Comparison of ENCODE assay signal across 2 cellular contexts in the genomic region with DNA sequence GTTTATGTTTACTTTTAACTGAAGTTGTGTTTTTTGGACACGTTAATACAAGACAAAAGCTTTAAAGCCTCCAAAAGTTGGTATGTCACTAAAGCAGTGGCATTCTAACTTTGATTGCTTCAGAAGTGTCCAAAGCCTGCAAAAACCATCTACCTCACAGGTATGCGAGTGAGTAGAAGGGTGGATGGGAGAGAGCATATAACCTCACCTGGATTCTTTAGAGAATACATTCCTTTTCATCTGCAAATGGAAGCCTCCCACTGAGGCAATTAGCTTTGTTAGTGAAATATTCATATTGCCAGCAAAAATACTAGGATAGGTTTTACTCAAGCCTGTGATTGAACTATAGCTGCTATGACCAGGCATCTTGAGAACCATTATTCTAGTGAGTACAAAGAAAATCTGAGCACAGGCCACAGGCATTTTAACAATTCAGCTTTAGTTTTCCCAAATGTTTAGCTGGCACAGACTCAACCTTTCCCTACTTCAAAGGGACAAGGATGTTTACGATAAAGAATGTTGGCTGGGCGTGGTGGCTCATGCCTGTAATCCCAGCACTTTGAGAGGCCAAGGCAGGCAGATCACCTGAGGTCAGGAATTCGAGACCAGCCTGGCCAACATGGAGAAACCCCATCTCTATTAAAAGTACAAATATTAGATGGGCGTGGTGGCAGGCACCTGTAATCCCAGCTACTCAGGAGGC.
TF ChIP-seq lines count a peak whose summit lies in the region.

No MANE protein-coding gene starts in this region.

TF ChIP-seq in A549, 52 proteins besides CTCF, POLR2A, EP300 and RAD21 (continued from another document):
- TF ChIP-seq, protein P1, sequence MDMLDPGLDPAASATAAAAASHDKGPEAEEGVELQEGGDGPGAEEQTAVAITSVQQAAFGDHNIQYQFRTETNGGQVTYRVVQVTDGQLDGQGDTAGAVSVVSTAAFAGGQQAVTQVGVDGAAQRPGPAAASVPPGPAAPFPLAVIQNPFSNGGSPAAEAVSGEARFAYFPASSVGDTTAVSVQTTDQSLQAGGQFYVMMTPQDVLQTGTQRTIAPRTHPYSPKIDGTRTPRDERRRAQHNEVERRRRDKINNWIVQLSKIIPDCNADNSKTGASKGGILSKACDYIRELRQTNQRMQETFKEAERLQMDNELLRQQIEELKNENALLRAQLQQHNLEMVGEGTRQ (IDR thresholded peaks at IDR 0.05): no peak
- TF ChIP-seq ESRRA (IDR thresholded peaks at IDR 0.05; ENCODE audit: borderline replicate concordance, low read length) (no peak), ZFP36 (IDR thresholded peaks at IDR 0.05; ENCODE audit: borderline replicate concordance, partially characterized antibody) (no peak), JUN (IDR thresholded peaks at IDR 0.05) (peak in 1 of 2 experiments; percentile 46; a peak in 1 of 5 replicates), JUNB (IDR thresholded peaks at IDR 0.05) (no peak), GATA3 (IDR thresholded peaks at IDR 0.05; ENCODE audit: borderline replicate concordance) (peak; percentile 66), ZNF302 (CRISPR knock-in tag; IDR thresholded peaks at IDR 0.05) (no peak), BHLHE40 (IDR thresholded peaks at IDR 0.05; ENCODE audit: low read depth, low read length) (no peak)
- TF ChIP-seq, protein P2, sequence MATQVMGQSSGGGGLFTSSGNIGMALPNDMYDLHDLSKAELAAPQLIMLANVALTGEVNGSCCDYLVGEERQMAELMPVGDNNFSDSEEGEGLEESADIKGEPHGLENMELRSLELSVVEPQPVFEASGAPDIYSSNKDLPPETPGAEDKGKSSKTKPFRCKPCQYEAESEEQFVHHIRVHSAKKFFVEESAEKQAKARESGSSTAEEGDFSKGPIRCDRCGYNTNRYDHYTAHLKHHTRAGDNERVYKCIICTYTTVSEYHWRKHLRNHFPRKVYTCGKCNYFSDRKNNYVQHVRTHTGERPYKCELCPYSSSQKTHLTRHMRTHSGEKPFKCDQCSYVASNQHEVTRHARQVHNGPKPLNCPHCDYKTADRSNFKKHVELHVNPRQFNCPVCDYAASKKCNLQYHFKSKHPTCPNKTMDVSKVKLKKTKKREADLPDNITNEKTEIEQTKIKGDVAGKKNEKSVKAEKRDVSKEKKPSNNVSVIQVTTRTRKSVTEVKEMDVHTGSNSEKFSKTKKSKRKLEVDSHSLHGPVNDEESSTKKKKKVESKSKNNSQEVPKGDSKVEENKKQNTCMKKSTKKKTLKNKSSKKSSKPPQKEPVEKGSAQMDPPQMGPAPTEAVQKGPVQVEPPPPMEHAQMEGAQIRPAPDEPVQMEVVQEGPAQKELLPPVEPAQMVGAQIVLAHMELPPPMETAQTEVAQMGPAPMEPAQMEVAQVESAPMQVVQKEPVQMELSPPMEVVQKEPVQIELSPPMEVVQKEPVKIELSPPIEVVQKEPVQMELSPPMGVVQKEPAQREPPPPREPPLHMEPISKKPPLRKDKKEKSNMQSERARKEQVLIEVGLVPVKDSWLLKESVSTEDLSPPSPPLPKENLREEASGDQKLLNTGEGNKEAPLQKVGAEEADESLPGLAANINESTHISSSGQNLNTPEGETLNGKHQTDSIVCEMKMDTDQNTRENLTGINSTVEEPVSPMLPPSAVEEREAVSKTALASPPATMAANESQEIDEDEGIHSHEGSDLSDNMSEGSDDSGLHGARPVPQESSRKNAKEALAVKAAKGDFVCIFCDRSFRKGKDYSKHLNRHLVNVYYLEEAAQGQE (IDR thresholded peaks at IDR 0.05): no peak
- TF ChIP-seq, protein P3, sequence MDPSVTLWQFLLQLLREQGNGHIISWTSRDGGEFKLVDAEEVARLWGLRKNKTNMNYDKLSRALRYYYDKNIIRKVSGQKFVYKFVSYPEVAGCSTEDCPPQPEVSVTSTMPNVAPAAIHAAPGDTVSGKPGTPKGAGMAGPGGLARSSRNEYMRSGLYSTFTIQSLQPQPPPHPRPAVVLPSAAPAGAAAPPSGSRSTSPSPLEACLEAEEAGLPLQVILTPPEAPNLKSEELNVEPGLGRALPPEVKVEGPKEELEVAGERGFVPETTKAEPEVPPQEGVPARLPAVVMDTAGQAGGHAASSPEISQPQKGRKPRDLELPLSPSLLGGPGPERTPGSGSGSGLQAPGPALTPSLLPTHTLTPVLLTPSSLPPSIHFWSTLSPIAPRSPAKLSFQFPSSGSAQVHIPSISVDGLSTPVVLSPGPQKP (IDR thresholded peaks at IDR 0.05; ENCODE audit: low read depth, low read length): no peak

TF ChIP-seq in HEK293, 187 proteins besides CTCF, POLR2A, EP300 and RAD21 (continued from another document):
- TF ChIP-seq, protein P4, sequence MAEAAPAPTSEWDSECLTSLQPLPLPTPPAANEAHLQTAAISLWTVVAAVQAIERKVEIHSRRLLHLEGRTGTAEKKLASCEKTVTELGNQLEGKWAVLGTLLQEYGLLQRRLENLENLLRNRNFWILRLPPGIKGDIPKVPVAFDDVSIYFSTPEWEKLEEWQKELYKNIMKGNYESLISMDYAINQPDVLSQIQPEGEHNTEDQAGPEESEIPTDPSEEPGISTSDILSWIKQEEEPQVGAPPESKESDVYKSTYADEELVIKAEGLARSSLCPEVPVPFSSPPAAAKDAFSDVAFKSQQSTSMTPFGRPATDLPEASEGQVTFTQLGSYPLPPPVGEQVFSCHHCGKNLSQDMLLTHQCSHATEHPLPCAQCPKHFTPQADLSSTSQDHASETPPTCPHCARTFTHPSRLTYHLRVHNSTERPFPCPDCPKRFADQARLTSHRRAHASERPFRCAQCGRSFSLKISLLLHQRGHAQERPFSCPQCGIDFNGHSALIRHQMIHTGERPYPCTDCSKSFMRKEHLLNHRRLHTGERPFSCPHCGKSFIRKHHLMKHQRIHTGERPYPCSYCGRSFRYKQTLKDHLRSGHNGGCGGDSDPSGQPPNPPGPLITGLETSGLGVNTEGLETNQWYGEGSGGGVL (tag by site-specific recombination; IDR thresholded peaks at IDR 0.05): no peak
- TF ChIP-seq, protein P5, sequence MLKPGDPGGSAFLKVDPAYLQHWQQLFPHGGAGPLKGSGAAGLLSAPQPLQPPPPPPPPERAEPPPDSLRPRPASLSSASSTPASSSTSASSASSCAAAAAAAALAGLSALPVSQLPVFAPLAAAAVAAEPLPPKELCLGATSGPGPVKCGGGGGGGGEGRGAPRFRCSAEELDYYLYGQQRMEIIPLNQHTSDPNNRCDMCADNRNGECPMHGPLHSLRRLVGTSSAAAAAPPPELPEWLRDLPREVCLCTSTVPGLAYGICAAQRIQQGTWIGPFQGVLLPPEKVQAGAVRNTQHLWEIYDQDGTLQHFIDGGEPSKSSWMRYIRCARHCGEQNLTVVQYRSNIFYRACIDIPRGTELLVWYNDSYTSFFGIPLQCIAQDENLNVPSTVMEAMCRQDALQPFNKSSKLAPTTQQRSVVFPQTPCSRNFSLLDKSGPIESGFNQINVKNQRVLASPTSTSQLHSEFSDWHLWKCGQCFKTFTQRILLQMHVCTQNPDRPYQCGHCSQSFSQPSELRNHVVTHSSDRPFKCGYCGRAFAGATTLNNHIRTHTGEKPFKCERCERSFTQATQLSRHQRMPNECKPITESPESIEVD (tag by site-specific recombination; IDR thresholded peaks at IDR 0.05): peak; percentile 63
- TF ChIP-seq TCF7L2 (IDR thresholded peaks at IDR 0.05; ENCODE audit: borderline replicate concordance, low read depth, low read length) (0 out of 2 replicates have a peak, but pooled peaks have one; percentile 17), GFI1B (tag by site-specific recombination; IDR thresholded peaks at IDR 0.05) (no peak), ZNF596 (tag by site-specific recombination; IDR thresholded peaks at IDR 0.05) (no peak), KLF1 (tag by site-specific recombination; IDR thresholded peaks at IDR 0.05) (peak; percentile 87), ZXDB (tag by site-specific recombination; IDR thresholded peaks at IDR 0.05) (0 out of 2 replicates have a peak, but pooled peaks have one; percentile 38), HOXD13 (CRISPR knock-in tag; IDR thresholded peaks at IDR 0.05; ENCODE audit: borderline replicate concordance) (no peak), SCRT1 (tag by site-specific recombination; IDR thresholded peaks at IDR 0.05; ENCODE audit: borderline replicate concordance) (0 out of 2 replicates have a peak, but pooled peaks have one; percentile 39)
- TF ChIP-seq, protein P6, sequence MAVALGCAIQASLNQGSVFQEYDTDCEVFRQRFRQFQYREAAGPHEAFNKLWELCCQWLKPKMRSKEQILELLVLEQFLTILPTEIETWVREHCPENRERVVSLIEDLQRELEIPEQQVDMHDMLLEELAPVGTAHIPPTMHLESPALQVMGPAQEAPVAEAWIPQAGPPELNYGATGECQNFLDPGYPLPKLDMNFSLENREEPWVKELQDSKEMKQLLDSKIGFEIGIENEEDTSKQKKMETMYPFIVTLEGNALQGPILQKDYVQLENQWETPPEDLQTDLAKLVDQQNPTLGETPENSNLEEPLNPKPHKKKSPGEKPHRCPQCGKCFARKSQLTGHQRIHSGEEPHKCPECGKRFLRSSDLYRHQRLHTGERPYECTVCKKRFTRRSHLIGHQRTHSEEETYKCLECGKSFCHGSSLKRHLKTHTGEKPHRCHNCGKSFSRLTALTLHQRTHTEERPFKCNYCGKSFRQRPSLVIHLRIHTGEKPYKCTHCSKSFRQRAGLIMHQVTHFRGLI (tag by site-specific recombination; IDR thresholded peaks at IDR 0.05): peak; percentile 52
TF ChIP-seq in HEK293: peak in this region for 6.
